Comparison of ENCODE assay signal across 1 cellular context in the genomic region with DNA sequence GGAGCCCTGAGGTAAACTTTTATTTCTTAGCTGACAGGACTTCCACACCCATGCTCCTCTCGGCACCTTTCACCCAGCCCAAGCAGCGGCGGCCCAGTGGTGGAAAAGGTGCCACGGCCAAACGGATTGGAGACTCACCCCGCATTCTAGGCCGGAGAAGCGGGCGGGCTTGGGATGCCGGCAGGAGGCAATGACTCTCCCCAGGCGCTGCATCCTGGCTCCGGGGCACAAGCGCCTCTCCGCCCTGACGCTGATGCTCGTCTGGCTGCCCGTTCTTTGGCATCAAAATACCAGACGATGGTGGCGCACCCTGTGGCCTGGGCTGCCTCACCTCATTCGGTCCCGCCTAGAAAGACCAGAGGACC.
TF ChIP-seq lines count a peak whose summit lies in the region.

No MANE protein-coding gene starts in this region.

TF ChIP-seq in endothelial cell of umbilical vein, 7 proteins besides CTCF, POLR2A, EP300 and RAD21:
- TF ChIP-seq MAX (IDR thresholded peaks at IDR 0.05; ENCODE audit: insufficient read depth, insufficient read length) (no peak), MYC (IDR thresholded peaks at IDR 0.05; ENCODE audit: low read depth, low read length) (no peak), GATA2 (IDR thresholded peaks at IDR 0.05; ENCODE audit: insufficient read depth, insufficient read length, low read depth, low read length) (no peak), EZH2 (IDR thresholded peaks at IDR 0.05; ENCODE audit: borderline replicate concordance, low read depth, low read length, severe bottlenecking) (no peak), JUN (IDR thresholded peaks at IDR 0.05; ENCODE audit: borderline replicate concordance, insufficient read depth, insufficient read length, low read depth) (peak; percentile 0)
